ENCODE assay signal across 12 cellular contexts in the genomic region with DNA sequence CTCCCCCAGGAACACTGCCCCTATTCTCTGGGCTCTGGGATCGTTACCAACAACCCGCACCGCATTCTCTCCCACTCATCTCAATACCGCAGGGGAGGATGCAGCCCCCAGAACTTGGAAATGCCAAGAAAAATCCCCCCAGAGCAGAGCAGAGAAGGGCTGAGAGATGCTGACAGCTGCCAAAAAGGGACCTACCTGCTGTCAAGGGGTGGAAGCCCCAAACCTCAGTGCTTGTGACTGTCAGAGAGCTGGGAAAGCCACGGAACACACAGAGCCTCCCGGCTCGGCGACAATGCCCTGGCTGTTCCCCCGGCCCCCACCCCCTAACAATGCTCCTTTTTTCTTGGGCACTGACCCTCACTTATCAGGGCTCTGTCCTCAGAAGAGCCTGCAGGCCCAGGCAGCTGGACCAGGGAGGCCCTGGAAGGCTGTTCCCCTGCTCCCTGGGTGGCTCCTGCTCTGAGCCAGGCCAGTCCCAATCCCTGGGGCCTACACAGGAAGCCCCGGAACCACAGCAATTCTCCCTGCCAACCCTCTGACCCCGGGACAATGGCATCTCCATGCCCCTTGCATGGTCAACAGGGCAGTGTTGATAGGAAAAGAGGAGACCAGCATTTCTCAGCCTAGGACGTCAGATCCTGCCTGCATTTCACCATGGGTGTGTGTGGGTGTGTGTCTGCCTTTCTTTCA.
A peak's percentile ranks its signal among the peaks of the same experiment; 100 is the strongest.
DNase-seq lines count a peak whose midpoint lies in the region; ATAC-seq and TF ChIP-seq lines count a peak whose summit lies in the region.
"Had no signal": no experiment of that assay in that cellular context is flagged by ENCODE, and none has a peak within 500 bp of the region (broad histone marks: within the 10 kb centered on the region; RNA-seq: fewer than 3 reads in every experiment).

No MANE protein-coding gene starts in this region.

- H3K9me3 Mint-ChIP-seq in stimulated activated memory B cell treated with anti-CD40 and anti-IgM and Interleukin-4, amounts not matched to agents 10 μg/mL and 1 μg/mL and 100 μg/mL, for 72 hours, result no peaks in the 10 kb centered on the region
- H3K9me3 Mint-ChIP-seq: T-helper 2 cell treated with Interferon-gamma antibody and Interleukin-4, amounts not matched to agents 5 μg/mL and 100 μg/mL, for 36 hours had no signal

- H3K27ac ChIP-seq in HUES6 (ENCODE audit: low read depth, low read length), result 0 out of 2 replicates have a peak overlapping the region, but pooled peaks have one; percentile 18
- peak overlapping the region; percentile 50 to 77 for H3K27ac ChIP-seq in breast epithelium
- H3K27ac ChIP-seq: thyroid gland had no signal

- peak; percentile 0 for ATAC-seq in stimulated activated memory B cell treated with anti-CD40 and anti-IgM and Interleukin-4, amounts not matched to agents 10 μg/mL and 1 μg/mL and 100 μg/mL, for 72 hours
- no peak for ATAC-seq in HG02840 (IDR thresholded peaks at IDR 0.05; ENCODE audit: low FRiP score, unreplicated experiment)

- DNase-seq in breast epithelium (ENCODE audit: low spot score in 2 of 2), result no peak
- no peak for DNase-seq in stimulated activated CD4-positive, alpha-beta T cell treated with anti-CD3 and anti-CD28 coated beads, Interleukin-4, amount 100 ng/mL, for 4 hours
- no peak for DNase-seq in kidney tubule cell (ENCODE audit: low spot score)
- no peak for DNase-seq in stimulated activated naive CD4-positive, alpha-beta T cell (lab: John Stamatoyannopoulos, UW)
- DNase-seq: activated naive CD4-positive, alpha-beta T cell treated with Interleukin-2 at 50 U/mL for 16 hours; NCI-H187 treated with DMSO at 0.1 percent for 48 hours; thyroid gland had no signal

- peak overlapping the region; percentile 52 for H3K4me3 Mint-ChIP-seq in stimulated activated memory B cell treated with anti-CD40 and anti-IgM and Interleukin-4, amounts not matched to agents 10 μg/mL and 1 μg/mL and 100 μg/mL, for 72 hours
- H3K4me3 Mint-ChIP-seq: T-helper 2 cell treated with Interferon-gamma antibody and Interleukin-4, amounts not matched to agents 5 μg/mL and 100 μg/mL, for 36 hours had no signal

- H3K4me1 ChIP-seq in HUES6 (ENCODE audit: control insufficient read depth, insufficient read depth, low read length) (peaks cover 65% of the 10 kb centered on the region), breast epithelium (peaks cover 0 to 13% of the 10 kb centered on the region in 2 donors), iPS-15b (ENCODE audit: control insufficient read depth, insufficient read depth, low read length) (peaks cover 30% of the 10 kb centered on the region)

- H3K4me3 ChIP-seq in HUES6 (ENCODE audit: low read depth, low read length) (no peak overlapping the region), breast epithelium (no peak overlapping the region), iPS-15b (ENCODE audit: low read depth, low read length) (no peak overlapping the region)
- H3K4me3 ChIP-seq: thyroid gland had no signal

- TF ChIP-seq CTCF in breast epithelium (IDR thresholded peaks at IDR 0.05), result no peak

- H3K27me3 Mint-ChIP-seq in stimulated activated memory B cell treated with anti-CD40 and anti-IgM and Interleukin-4, amounts not matched to agents 10 μg/mL and 1 μg/mL and 100 μg/mL, for 72 hours, result no peaks in the 10 kb centered on the region

- H3K9me3 ChIP-seq in HUES6 (ENCODE audit: control insufficient read depth, insufficient read depth, low read depth, low read length) (no peaks in the 10 kb centered on the region), breast epithelium (no peaks in the 10 kb centered on the region), iPS-15b (ENCODE audit: control insufficient read depth, insufficient read depth, low read length) (no peaks in the 10 kb centered on the region)
- H3K9me3 ChIP-seq: thyroid gland had no signal

- no peaks in the 10 kb centered on the region for H3K27me3 ChIP-seq in HUES6 (ENCODE audit: control insufficient read depth, insufficient read depth, low read length)
- H3K27me3 ChIP-seq in breast epithelium, result no peaks in the 10 kb centered on the region
- H3K27me3 ChIP-seq in iPS-15b (ENCODE audit: control insufficient read depth, insufficient read depth, low read length), result no peaks in the 10 kb centered on the region
- H3K27me3 ChIP-seq: thyroid gland had no signal

- H3K9ac ChIP-seq in HUES6 (ENCODE audit: low read length) (no peak overlapping the region), iPS-15b (ENCODE audit: low read depth, low read length) (peak overlapping the region; percentile 41)

- no peaks in the 10 kb centered on the region for H3K36me3 ChIP-seq in HUES6 (ENCODE audit: control insufficient read depth, insufficient read depth, low read length)
- no peaks in the 10 kb centered on the region for H3K36me3 ChIP-seq in breast epithelium
- H3K36me3 ChIP-seq in iPS-15b (ENCODE audit: control insufficient read depth, insufficient read depth, low read length), result peaks cover 4% of the 10 kb centered on the region
- H3K36me3 ChIP-seq: thyroid gland had no signal

- intact Hi-C loops in breast epithelium (cut with DNase I; ENCODE audit: low total_unique reads), result loop anchor here (10.0 kb wide), 1 partner anchor 82 kb away; no protein-coding TSS in a partner anchor

- peak overlapping the region; percentile 90 for H3K27ac Mint-ChIP-seq in stimulated activated memory B cell treated with anti-CD40 and anti-IgM and Interleukin-4, amounts not matched to agents 10 μg/mL and 1 μg/mL and 100 μg/mL, for 72 hours
- H3K27ac Mint-ChIP-seq: T-helper 2 cell treated with Interferon-gamma antibody and Interleukin-4, amounts not matched to agents 5 μg/mL and 100 μg/mL, for 36 hours had no signal

- no peak for TF ChIP-seq POLR2A in breast epithelium (IDR thresholded peaks at IDR 0.05)

- H3K4me1 Mint-ChIP-seq in stimulated activated memory B cell treated with anti-CD40 and anti-IgM and Interleukin-4, amounts not matched to agents 10 μg/mL and 1 μg/mL and 100 μg/mL, for 72 hours, result peaks cover 87% of the 10 kb centered on the region

- peaks cover 12% of the 10 kb centered on the region for H3K36me3 Mint-ChIP-seq in stimulated activated memory B cell treated with anti-CD40 and anti-IgM and Interleukin-4, amounts not matched to agents 10 μg/mL and 1 μg/mL and 100 μg/mL, for 72 hours
